ENCODE assay signal across 8 cellular contexts in the genomic region with DNA sequence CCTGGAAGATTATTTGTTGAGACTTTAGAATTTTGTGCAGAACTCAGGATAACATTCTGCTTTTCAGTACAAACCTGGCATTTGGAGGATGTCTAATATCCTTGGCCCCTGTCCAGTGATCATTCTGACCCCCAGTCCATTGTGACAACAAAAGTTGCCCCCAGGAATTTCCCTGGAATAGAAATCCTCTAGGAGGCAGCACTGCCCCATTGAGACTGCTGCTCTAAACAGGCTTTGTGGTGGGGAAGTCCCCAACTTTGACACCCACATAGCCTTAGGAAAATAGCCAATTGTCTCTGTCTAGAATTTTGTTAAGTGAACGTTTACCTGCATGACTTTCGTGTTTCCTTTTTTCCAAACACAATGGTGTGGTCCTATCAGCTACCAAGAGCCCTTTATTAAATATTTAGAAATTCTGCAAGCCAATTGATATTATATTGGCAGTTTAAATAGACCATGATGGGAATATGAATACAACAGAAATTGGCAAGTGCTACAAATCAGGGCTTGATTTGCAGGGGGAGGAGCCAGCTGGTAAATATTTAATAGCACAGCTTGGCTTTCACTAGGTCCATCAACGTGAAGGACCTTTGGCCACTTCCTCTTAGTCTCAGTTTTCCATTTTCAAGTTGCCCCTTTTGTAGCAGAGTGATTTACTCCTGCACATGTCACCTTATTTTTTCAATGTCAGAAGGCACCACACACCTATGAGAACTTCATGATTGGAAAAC.
A peak's percentile ranks its signal among the peaks of the same experiment; 100 is the strongest.
DNase-seq lines count a peak whose midpoint lies in the region; ATAC-seq and TF ChIP-seq lines count a peak whose summit lies in the region.

No MANE protein-coding gene starts in this region.

- no peak overlapping the region for H2AK5ac ChIP-seq in neuronal stem cell (ENCODE audit: low read depth, low read length)

- no CpG with 5 or more reads among the region's 3 CpGs for WGBS in neuronal stem cell (ENCODE audit: extremely low coverage in 2 of 2, insufficient read length in 2 of 2, insufficient replicate concordance in 1 of 2), 2 donors

- H3K9me3 ChIP-seq in neuronal stem cell (replicated peaks in 1 of 2; ENCODE audit: control insufficient read depth in 2 of 2, insufficient read depth in 1 of 2, low read depth in 1 of 2, low read length in 2 of 2) = no peaks in the 10 kb centered on the region

- POLR2A ChIA-PET in MCF 10A (lab: Yijun Ruan, JAX) = interaction anchor here (0.6 to 1.3 kb wide), 2 partner anchors 16 to 229 kb away, joined by 3 read pairs; no protein-coding TSS in a partner anchor

- no peaks in the 10 kb centered on the region for H3K79me1 ChIP-seq in neuronal stem cell (ENCODE audit: low read depth, low read length)

- H3K27me3 Mint-ChIP-seq in MCF 10A (ENCODE audit: insufficient read depth, unreplicated experiment) = no peaks in the 10 kb centered on the region

- ATAC-seq in HG03520 (IDR thresholded peaks at IDR 0.05; ENCODE audit: unreplicated experiment) = peak; percentile 61

- no peaks in the 10 kb centered on the region for H3K36me3 Mint-ChIP-seq in MCF 10A (ENCODE audit: insufficient read depth, unreplicated experiment)

- no peak overlapping the region for H2BK120ac ChIP-seq in neuronal stem cell (ENCODE audit: low read depth, low read length)

- no peak overlapping the region for H3K14ac ChIP-seq in neuronal stem cell (ENCODE audit: low read length)

- CTCF ChIA-PET in MCF 10A (lab: Yijun Ruan, JAX) = interaction anchor here (0.6 to 3.6 kb wide), 14 partner anchors 10 to 1514 kb away, joined by 3 to 26 read pairs (median 3); no protein-coding TSS in a partner anchor

- no peak overlapping the region for H3K4me2 ChIP-seq in neuronal stem cell (ENCODE audit: insufficient read depth, low read length, poor library complexity, severe bottlenecking)

- H2AFZ ChIP-seq in neuronal stem cell (ENCODE audit: low read length) = no peak overlapping the region

- H3K18ac ChIP-seq in neuronal stem cell (ENCODE audit: low read length) = no peak overlapping the region

- no peak overlapping the region for H3K4me3 ChIP-seq in neuronal stem cell (ENCODE audit: low read length in 2 of 2)

- peaks cover 0 to 4% of the 10 kb centered on the region in 2 donors for H3K4me1 ChIP-seq in neuronal stem cell (ENCODE audit: control insufficient read depth in 2 of 2, insufficient read depth in 1 of 2, low read depth in 1 of 2, low read length in 2 of 2)

- no peaks in the 10 kb centered on the region for H3K36me3 ChIP-seq in neuronal stem cell (replicated peaks in 1 of 2; ENCODE audit: control insufficient read depth in 2 of 2, insufficient read depth in 2 of 2, low read length in 2 of 2)

- H3K4ac ChIP-seq in neuronal stem cell (ENCODE audit: low read length) = no peak overlapping the region

- no peak overlapping the region for H2BK5ac ChIP-seq in neuronal stem cell (ENCODE audit: low read length)

- peak; percentile 26 for TF ChIP-seq CTCF in GM13976 (IDR thresholded peaks at IDR 0.05; ENCODE audit: borderline replicate concordance, control extremely low read depth, extremely low read depth, insufficient read depth, missing control alignments)
- TF ChIP-seq CTCF in MCF 10A (IDR thresholded peaks at IDR 0.05; ENCODE audit: unreplicated experiment) = peak; percentile 73

- H3K27me3 ChIP-seq in neuronal stem cell (ENCODE audit: control insufficient read depth in 3 of 3, insufficient read depth in 3 of 3, low read depth in 1 of 3, low read length in 3 of 3) = no peaks in the 10 kb centered on the region

- DNase-seq in A172 (ENCODE audit: low spot score) (peak; percentile 69), GM13976 (ENCODE audit: low spot score) (peak; percentile 40), MCF 10A (ENCODE audit: unreplicated experiment) (peak; percentile 84), lung microvascular endothelial cell (ENCODE audit: low read depth in 2 of 2) (peak; percentile 81 to 90), islet precursor cell (no peak), OCI-M2 (lab: John Stamatoyannopoulos, UW; ENCODE audit: unreplicated experiment) (no peak), neuronal stem cell (ENCODE audit: low spot score) (no peak)

- peaks cover 22% of the 10 kb centered on the region for H3K4me1 Mint-ChIP-seq in MCF 10A (ENCODE audit: insufficient read depth, unreplicated experiment)

- H4K8ac ChIP-seq in neuronal stem cell (ENCODE audit: low read depth, low read length) = no peak overlapping the region

- H3K9ac ChIP-seq in neuronal stem cell (ENCODE audit: low read depth, low read length, poor library complexity) = no peak overlapping the region

- BruUV-seq in MCF 10A (replicated peaks; lab: Mats Ljungman, UMichigan) = no TSS peak

- in situ Hi-C loops in GM13976 (cut with MboI; ENCODE audit: low sequenced_read_pairs, unreplicated experiment) = loop anchor here (25.0 kb wide), 1 partner anchor 454 kb away; a partner anchor contains a TSS

- peaks cover 7% of the 10 kb centered on the region for H3K9me3 Mint-ChIP-seq in MCF 10A (ENCODE audit: unreplicated experiment)

- no peak overlapping the region for H3K4me3 Mint-ChIP-seq in MCF 10A (ENCODE audit: unreplicated experiment)

- no peak overlapping the region for H2BK15ac ChIP-seq in neuronal stem cell (ENCODE audit: low read length)

- no peak overlapping the region for H4K91ac ChIP-seq in neuronal stem cell (ENCODE audit: low read depth, low read length, poor library complexity)

- intact Hi-C loops in MCF 10A (cut with micrococcal nuclease) = loop anchor here (1.0 to 5.0 kb wide), 4 partner anchors 73 to 1511 kb away; no protein-coding TSS in a partner anchor

- H2BK12ac ChIP-seq in neuronal stem cell (ENCODE audit: low read length) = no peak overlapping the region

- H3K27ac ChIP-seq in neuronal stem cell (replicated peaks; ENCODE audit: low read length) = no peak overlapping the region

- H3K23ac ChIP-seq in neuronal stem cell (ENCODE audit: low read depth, low read length, poor library complexity) = no peak overlapping the region

- H3K27ac Mint-ChIP-seq in MCF 10A (ENCODE audit: low read depth, unreplicated experiment) = no peak overlapping the region

Comparison
In these comparisons a context has a peak if more than half of its experiments do, and no peak if none do; other contexts are left out.
1. DNase-seq: peak in A172 (single experiment), GM13976 (single experiment), MCF 10A (single experiment) and lung microvascular endothelial cell (2 of 2); none in islet precursor cell (single experiment), OCI-M2 (single experiment) and neuronal stem cell (single experiment).